In the genomic region with DNA sequence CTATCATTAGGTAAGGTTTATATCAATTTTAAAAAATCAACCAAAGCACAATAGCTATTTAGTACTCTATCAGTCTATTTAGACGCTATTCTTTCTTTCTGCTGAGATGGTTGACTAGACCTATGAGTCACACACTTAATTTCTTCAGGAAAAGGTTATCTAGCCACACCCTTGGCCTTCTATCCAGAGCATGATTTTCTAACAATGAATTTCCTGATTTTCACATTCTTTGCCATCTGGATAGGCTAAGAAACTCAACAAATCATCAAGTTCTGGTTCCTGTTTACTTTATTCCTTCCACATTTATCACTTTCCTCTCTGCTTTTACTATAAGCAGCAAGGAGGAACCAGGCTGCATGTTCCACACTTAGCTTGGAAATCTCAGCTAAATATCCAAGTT, we compare ENCODE assay signal across 10 cellular contexts. TPM values are rescaled to one million over a fixed set of nuclear protein-coding genes. Genes with fewer than 3 reads are reported as not detected.
A peak's percentile ranks its signal among the peaks of the same experiment; 100 is the strongest.
DNase-seq lines count a peak whose midpoint lies in the region; ATAC-seq and TF ChIP-seq lines count a peak whose summit lies in the region.
"Had no signal": no experiment of that assay in that cellular context is flagged by ENCODE, and none has a peak within 500 bp of the region (broad histone marks: within the 10 kb centered on the region; RNA-seq: fewer than 3 reads in every experiment).

No MANE protein-coding gene starts in this region.

- H3K27ac ChIP-seq in RWPE2 (ENCODE audit: poor library complexity, severe bottlenecking), result peak overlapping the region; percentile 76

- no peak overlapping the region for H3K27ac Mint-ChIP-seq in CD14-positive monocyte

- H3K27me3 Mint-ChIP-seq in CD14-positive monocyte (ENCODE audit: low read depth in 3 of 3), result peaks cover 0 to 1% (median 0%) of the 10 kb centered on the region in 3 donors

- H3K4me1 Mint-ChIP-seq in CD14-positive monocyte, result peaks cover 11% of the 10 kb centered on the region

- DNase-seq in GM04503 (ENCODE audit: low read depth) (peak; percentile 36), RWPE2 (ENCODE audit: low spot score) (no peak), fibroblast of the conjunctiva (ENCODE audit: low read depth) (peak; percentile 14), renal cortical epithelial cell (ENCODE audit: low read depth) (peak; percentile 84), CD14-positive monocyte (ENCODE audit: low spot score) (no peak), NCI-H2107 (lab: John Stamatoyannopoulos, UW) (no peak)
- DNase-seq in activated CD4-positive, CD25-positive, alpha-beta regulatory T cell treated with anti-CD3 and anti-CD28 coated beads, Interleukin-2, amount 50 U/mL, for 72 hours, result no peak
- DNase-seq: activated CD8-positive, alpha-beta memory T cell treated with anti-CD3 and anti-CD28 coated beads, Interleukin-2, amount 50 U/mL, for 4 hours; NCI-H187 had no signal

- ATAC-seq in RWPE2 (ENCODE audit: low read depth) (peak; percentile 94), GM19023 (IDR thresholded peaks at IDR 0.05; ENCODE audit: unreplicated experiment) (no peak)

- no peak for TF ChIP-seq CTCF in RWPE2 (IDR thresholded peaks at IDR 0.05; ENCODE audit: poor library complexity, severe bottlenecking)
- no peak for TF ChIP-seq CTCF in CD14-positive monocyte (IDR thresholded peaks at IDR 0.05)

- intact Hi-C loops in CD14-positive monocyte (cut with micrococcal nuclease), result no loop called here

- H3K4me1 ChIP-seq in RWPE2 (ENCODE audit: insufficient read depth, poor library complexity, severe bottlenecking), result peaks cover 15% of the 10 kb centered on the region

- peaks cover 0 to 7% (median 3%) of the 10 kb centered on the region in 7 donors for H3K9me3 Mint-ChIP-seq in CD14-positive monocyte

- H3K4me3 Mint-ChIP-seq in CD14-positive monocyte, result no peak overlapping the region

- no peaks in the 10 kb centered on the region for H3K36me3 Mint-ChIP-seq in CD14-positive monocyte

- no peaks in the 10 kb centered on the region for H3K36me3 ChIP-seq in RWPE2 (ENCODE audit: low read depth)

- H3K27me3 ChIP-seq in RWPE2 (ENCODE audit: insufficient read depth, poor library complexity, severe bottlenecking), result peaks cover 3% of the 10 kb centered on the region

- H3K9me3 ChIP-seq in RWPE2 (ENCODE audit: severe bottlenecking), result no peaks in the 10 kb centered on the region

- H3K4me3 ChIP-seq in RWPE2 (ENCODE audit: severe bottlenecking), result no peak overlapping the region

RNA-seq across cellular contexts. Expression of a gene that starts 8.1 kb away (rescaled TPM):
- not detected in 2 replicates for total RNA-seq in renal cortical epithelial cell
- not detected for polyA plus RNA-seq in CD14-positive monocyte

Comparison
In these comparisons a context has a peak if more than half of its experiments do, and no peak if none do; other contexts are left out.
1. DNase-seq: peak in GM04503 (single experiment), fibroblast of the conjunctiva (single experiment) and renal cortical epithelial cell (single experiment); none in RWPE2 (single experiment), CD14-positive monocyte (single experiment), NCI-H2107 (single experiment) and activated CD4-positive, CD25-positive, alpha-beta regulatory T cell treated with anti-CD3 and anti-CD28 coated beads, Interleukin-2, amount 50 U/mL, for 72 hours (single experiment).